In the genomic region with DNA sequence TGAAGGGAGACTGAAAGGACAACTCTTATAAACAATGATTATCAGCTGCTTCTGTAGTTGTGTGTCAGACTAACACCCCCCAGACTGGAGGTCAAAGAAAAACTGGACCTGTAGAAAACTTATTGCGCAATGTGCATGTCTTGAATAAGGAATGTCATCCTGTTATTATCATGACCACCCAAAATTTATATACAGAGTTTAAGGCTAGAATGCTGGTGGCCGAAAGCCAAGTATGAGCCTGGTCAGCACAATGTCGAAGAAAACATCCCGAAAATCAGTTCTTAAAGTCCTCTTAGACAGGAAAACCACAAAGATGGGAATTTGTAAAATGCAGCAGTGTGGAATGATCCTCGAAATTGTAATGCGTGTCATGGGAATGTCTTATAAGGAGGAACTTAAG, we compare ENCODE assay signal across 1 cellular context.
TF ChIP-seq lines count a peak whose summit lies in the region.

No MANE protein-coding gene starts in this region.

TF ChIP-seq in K562, 482 proteins besides CTCF, POLR2A, EP300 and RAD21:
- no peak for TF ChIP-seq ZNF668 (CRISPR knock-in tag; IDR thresholded peaks at IDR 0.05)
- TF ChIP-seq ZFP36 (IDR thresholded peaks at IDR 0.05; ENCODE audit: low read depth, low read length, partially characterized antibody): no peak
- no peak for TF ChIP-seq CCNT2 (IDR thresholded peaks at IDR 0.05; ENCODE audit: borderline replicate concordance, extremely low read depth, insufficient read length, low read depth, low read length)
- TF ChIP-seq NR2C1 (IDR thresholded peaks at IDR 0.05): no peak
- no peak for TF ChIP-seq NR2C1 (tag; IDR thresholded peaks at IDR 0.05)
- TF ChIP-seq, protein P1, sequence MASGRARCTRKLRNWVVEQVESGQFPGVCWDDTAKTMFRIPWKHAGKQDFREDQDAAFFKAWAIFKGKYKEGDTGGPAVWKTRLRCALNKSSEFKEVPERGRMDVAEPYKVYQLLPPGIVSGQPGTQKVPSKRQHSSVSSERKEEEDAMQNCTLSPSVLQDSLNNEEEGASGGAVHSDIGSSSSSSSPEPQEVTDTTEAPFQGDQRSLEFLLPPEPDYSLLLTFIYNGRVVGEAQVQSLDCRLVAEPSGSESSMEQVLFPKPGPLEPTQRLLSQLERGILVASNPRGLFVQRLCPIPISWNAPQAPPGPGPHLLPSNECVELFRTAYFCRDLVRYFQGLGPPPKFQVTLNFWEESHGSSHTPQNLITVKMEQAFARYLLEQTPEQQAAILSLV (tag; IDR thresholded peaks at IDR 0.05): peak; percentile 53; the same call in 1 of the 2 replicates
- TF ChIP-seq BHLHE40 (IDR thresholded peaks at IDR 0.05; ENCODE audit: low read length): no peak
- no peak for TF ChIP-seq CC2D1A (IDR thresholded peaks at IDR 0.05)
- no peak for TF ChIP-seq ASH1L (IDR thresholded peaks at IDR 0.05; ENCODE audit: borderline replicate concordance, low read depth, partially characterized antibody)
- TF ChIP-seq ZNF146 (CRISPR knock-in tag; IDR thresholded peaks at IDR 0.05; ENCODE audit: unreplicated experiment): no peak
- TF ChIP-seq MCM7 (IDR thresholded peaks at IDR 0.05): no peak
- no peak for TF ChIP-seq RNF2 (IDR thresholded peaks at IDR 0.05)
- peak; percentile 95 for TF ChIP-seq CEBPB (tag; IDR thresholded peaks at IDR 0.05)
- no peak for TF ChIP-seq ZNF165 (CRISPR knock-in tag; IDR thresholded peaks at IDR 0.05; ENCODE audit: borderline replicate concordance)
- TF ChIP-seq CEBPG (CRISPR knock-in tag; IDR thresholded peaks at IDR 0.05): peak; percentile 33; the same call in 1 of the 2 replicates
- TF ChIP-seq CEBPG (tag; conservative IDR thresholded peaks at IDR 0.05 in 1 of 2, IDR thresholded peaks at IDR 0.05 in 1 of 2): peak; percentile 76 to 99
- no peak for TF ChIP-seq NFRKB (IDR thresholded peaks at IDR 0.05; ENCODE audit: low read depth)
- TF ChIP-seq EP400 (IDR thresholded peaks at IDR 0.05): no peak
- no peak for TF ChIP-seq CBFA2T2 (conservative IDR thresholded peaks at IDR 0.05)
- TF ChIP-seq, protein P2, sequence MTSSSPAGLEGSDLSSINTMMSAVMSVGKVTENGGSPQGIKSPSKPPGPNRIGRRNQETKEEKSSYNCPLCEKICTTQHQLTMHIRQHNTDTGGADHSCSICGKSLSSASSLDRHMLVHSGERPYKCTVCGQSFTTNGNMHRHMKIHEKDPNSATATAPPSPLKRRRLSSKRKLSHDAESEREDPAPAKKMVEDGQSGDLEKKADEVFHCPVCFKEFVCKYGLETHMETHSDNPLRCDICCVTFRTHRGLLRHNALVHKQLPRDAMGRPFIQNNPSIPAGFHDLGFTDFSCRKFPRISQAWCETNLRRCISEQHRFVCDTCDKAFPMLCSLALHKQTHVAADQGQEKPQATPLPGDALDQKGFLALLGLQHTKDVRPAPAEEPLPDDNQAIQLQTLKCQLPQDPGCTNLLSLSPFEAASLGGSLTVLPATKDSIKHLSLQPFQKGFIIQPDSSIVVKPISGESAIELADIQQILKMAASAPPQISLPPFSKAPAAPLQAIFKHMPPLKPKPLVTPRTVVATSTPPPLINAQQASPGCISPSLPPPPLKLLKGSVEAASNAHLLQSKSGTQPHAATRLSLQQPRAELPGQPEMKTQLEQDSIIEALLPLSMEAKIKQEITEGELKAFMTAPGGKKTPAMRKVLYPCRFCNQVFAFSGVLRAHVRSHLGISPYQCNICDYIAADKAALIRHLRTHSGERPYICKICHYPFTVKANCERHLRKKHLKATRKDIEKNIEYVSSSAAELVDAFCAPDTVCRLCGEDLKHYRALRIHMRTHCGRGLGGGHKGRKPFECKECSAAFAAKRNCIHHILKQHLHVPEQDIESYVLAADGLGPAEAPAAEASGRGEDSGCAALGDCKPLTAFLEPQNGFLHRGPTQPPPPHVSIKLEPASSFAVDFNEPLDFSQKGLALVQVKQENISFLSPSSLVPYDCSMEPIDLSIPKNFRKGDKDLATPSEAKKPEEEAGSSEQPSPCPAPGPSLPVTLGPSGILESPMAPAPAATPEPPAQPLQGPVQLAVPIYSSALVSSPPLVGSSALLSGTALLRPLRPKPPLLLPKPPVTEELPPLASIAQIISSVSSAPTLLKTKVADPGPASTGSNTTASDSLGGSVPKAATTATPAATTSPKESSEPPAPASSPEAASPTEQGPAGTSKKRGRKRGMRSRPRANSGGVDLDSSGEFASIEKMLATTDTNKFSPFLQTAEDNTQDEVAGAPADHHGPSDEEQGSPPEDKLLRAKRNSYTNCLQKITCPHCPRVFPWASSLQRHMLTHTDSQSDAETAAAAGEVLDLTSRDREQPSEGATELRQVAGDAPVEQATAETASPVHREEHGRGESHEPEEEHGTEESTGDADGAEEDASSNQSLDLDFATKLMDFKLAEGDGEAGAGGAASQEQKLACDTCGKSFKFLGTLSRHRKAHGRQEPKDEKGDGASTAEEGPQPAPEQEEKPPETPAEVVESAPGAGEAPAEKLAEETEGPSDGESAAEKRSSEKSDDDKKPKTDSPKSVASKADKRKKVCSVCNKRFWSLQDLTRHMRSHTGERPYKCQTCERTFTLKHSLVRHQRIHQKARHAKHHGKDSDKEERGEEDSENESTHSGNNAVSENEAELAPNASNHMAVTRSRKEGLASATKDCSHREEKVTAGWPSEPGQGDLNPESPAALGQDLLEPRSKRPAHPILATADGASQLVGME (CRISPR knock-in tag; IDR thresholded peaks at IDR 0.05): no peak
- TF ChIP-seq, protein P3, sequence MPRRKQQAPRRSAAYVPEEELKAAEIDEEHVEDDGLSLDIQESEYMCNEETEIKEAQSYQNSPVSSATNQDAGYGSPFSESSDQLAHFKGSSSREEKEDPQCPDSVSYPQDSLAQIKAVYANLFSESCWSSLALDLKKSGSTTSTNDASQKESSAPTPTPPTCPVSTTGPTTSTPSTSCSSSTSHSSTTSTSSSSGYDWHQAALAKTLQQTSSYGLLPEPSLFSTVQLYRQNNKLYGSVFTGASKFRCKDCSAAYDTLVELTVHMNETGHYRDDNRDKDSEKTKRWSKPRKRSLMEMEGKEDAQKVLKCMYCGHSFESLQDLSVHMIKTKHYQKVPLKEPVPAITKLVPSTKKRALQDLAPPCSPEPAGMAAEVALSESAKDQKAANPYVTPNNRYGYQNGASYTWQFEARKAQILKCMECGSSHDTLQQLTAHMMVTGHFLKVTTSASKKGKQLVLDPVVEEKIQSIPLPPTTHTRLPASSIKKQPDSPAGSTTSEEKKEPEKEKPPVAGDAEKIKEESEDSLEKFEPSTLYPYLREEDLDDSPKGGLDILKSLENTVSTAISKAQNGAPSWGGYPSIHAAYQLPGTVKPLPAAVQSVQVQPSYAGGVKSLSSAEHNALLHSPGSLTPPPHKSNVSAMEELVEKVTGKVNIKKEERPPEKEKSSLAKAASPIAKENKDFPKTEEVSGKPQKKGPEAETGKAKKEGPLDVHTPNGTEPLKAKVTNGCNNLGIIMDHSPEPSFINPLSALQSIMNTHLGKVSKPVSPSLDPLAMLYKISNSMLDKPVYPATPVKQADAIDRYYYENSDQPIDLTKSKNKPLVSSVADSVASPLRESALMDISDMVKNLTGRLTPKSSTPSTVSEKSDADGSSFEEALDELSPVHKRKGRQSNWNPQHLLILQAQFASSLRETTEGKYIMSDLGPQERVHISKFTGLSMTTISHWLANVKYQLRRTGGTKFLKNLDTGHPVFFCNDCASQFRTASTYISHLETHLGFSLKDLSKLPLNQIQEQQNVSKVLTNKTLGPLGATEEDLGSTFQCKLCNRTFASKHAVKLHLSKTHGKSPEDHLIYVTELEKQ (CRISPR knock-in tag; IDR thresholded peaks at IDR 0.05): no peak
TF ChIP-seq in K562: peak in this region for 3.
